ENCODE assay signal across 10 cellular contexts in the genomic region with DNA sequence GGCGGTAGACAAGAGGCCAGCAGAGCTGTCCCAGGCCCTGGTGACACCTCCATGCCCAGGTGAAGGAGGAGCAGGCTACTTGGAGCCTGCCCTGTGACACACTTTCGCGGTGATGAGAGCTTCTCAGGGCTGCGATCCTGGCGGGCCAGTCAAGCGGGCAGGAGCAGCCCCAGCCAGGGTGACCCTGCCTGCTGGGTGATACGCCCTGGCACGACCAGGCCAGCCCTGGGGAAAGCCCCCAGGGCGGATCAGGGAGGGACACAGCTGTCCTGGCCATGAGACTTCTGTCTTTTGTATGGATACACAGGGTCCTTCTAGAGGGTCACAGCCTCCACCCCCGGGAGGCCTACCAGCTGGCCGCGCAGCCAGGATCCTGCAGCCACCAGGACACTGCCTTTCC. TPM values are rescaled to one million over a fixed set of nuclear protein-coding genes. Genes with fewer than 3 reads are reported as not detected.
DNase-seq lines count a peak whose midpoint lies in the region; ATAC-seq, FAIRE-seq and TF ChIP-seq lines count a peak whose summit lies in the region.
"Had no signal": no experiment of that assay in that cellular context is flagged by ENCODE, and none has a peak within 500 bp of the region (broad histone marks: within the 10 kb centered on the region; RNA-seq: fewer than 3 reads in every experiment).

No MANE protein-coding gene starts in this region.

- TF ChIP-seq RAD21 in K562 (CRISPR knock-in tag; conservative IDR thresholded peaks at IDR 0.05 in 1 of 2, IDR thresholded peaks at IDR 0.05 in 1 of 2): no peak

- H3K36me3 ChIP-seq in K562 (ENCODE audit: control insufficient read depth, insufficient read depth, low read length) (peaks cover 26% of the 10 kb centered on the region; the same call in 2 of the 3 replicates), lower lobe of right lung (no peaks in the 10 kb centered on the region), vagina (no peaks in the 10 kb centered on the region)

- H3K9me1 ChIP-seq in K562 (ENCODE audit: control insufficient read depth, insufficient read depth, low read length): no peaks in the 10 kb centered on the region

- TF ChIP-seq POLR2A in K562 (conservative IDR thresholded peaks at IDR 0.05): no peak
- no peak for TF ChIP-seq POLR2A in vagina (IDR thresholded peaks at IDR 0.05)

- DNase-seq in Right ventricle myocardium inferior (ENCODE audit: missing footprints): no peak
- no peak for DNase-seq in cardiac septum (ENCODE audit: low spot score)
- DNase-seq in K562 (ENCODE audit: extremely low read depth in 1 of 4, low spot score in 3 of 4): no peak
- DNase-seq in lower lobe of right lung: no peak
- no peak for DNase-seq in vagina (ENCODE audit: extremely low spot score in 2 of 2)
- no peak for DNase-seq in posterior vena cava (ENCODE audit: low spot score)
- no peak for DNase-seq in NCI-H226
- DNase-seq: mesenchymal stem cell, NCI-H1105 treated with DMSO at 0.1 percent for 48 hours had no signal

- BruUV-seq in K562 (replicated peaks; lab: Mats Ljungman, UMichigan): no TSS peak

- in situ Hi-C loops in K562 (cut with MboI): no loop called here

- H3K27ac ChIP-seq in K562 (ENCODE audit: extremely low read depth, low read depth, low read length) (no peak overlapping the region), lower lobe of right lung (peak overlapping the region; percentile 77), vagina (peak overlapping the region; percentile 20)

- no peak overlapping the region for H3K4me2 ChIP-seq in K562 (ENCODE audit: insufficient read depth, low read length)

- TF ChIP-seq EP300 in K562 (IDR thresholded peaks at IDR 0.05; ENCODE audit: low read length): no peak

- no peak overlapping the region for H2AFZ ChIP-seq in K562 (ENCODE audit: low read depth, low read length)

- H3K4me1 ChIP-seq in K562 (replicated peaks in 1 of 2; ENCODE audit: control insufficient read depth in 2 of 2, insufficient read depth in 2 of 2, low read length in 2 of 2) (peaks cover 10 to 32% of the 10 kb centered on the region in 2 experiments), lower lobe of right lung (peaks cover 71% of the 10 kb centered on the region), vagina (peaks cover 30% of the 10 kb centered on the region)

- WGBS in K562 (ENCODE audit: insufficient coverage, low coverage, missing lambda C conversion rate): 95% methylated on average over 6 of the region's 12 CpGs

- intact Hi-C loops in Right ventricle myocardium inferior (cut with DNase I): no loop called here
- intact Hi-C loops in cardiac septum (cut with DNase I): no loop called here
- intact Hi-C loops in K562 (cut with micrococcal nuclease): no loop called here
- intact Hi-C loops in lower lobe of right lung (cut with DNase I): no loop called here
- intact Hi-C loops in vagina (cut with DNase I): no loop called here
- intact Hi-C loops in posterior vena cava (cut with DNase I): no loop called here

- H3K9ac ChIP-seq in K562 (ENCODE audit: insufficient read depth in 1 of 2, low read depth in 2 of 2, low read length in 2 of 2): peak overlapping the region in 1 of 2 experiments; percentile 61; a peak in 1 of 4 replicates

- ATAC-seq in Right ventricle myocardium inferior: peak; percentile 51
- ATAC-seq in K562: no peak
- peak; percentile 43 to 44 for ATAC-seq in lower lobe of right lung
- ATAC-seq in HG02938 (IDR thresholded peaks at IDR 0.05; ENCODE audit: unreplicated experiment): no peak

- H3K9me3 ChIP-seq in K562 (replicated peaks; ENCODE audit: control insufficient read depth, insufficient read depth, low read depth, low read length): no peaks in the 10 kb centered on the region
- no peaks in the 10 kb centered on the region for H3K9me3 ChIP-seq in lower lobe of right lung
- H3K9me3 ChIP-seq in vagina: no peaks in the 10 kb centered on the region

- no peak for TF ChIP-seq CTCF in K562 (IDR thresholded peaks at IDR 0.05 in 2 of 3, conservative IDR thresholded peaks at IDR 0.05 in 1 of 3; ENCODE audit: insufficient read depth in 2 of 3, low read depth in 1 of 3, low read length in 3 of 3)
- no peak for TF ChIP-seq CTCF in lower lobe of right lung (IDR thresholded peaks at IDR 0.05)
- TF ChIP-seq CTCF in vagina (IDR thresholded peaks at IDR 0.05): no peak

- FAIRE-seq in K562 (lab: Jason Lieb, UNC): no peak

- peaks cover 95% of the 10 kb centered on the region for H3K79me2 ChIP-seq in K562 (ENCODE audit: control insufficient read depth, insufficient read depth, low read length)

- POLR2A ChIA-PET in K562 (lab: Yijun Ruan, JAX): interaction anchor here (0.7 kb wide), 2 partner anchors 385 to 594 kb away, joined by 3 read pairs; no protein-coding TSS in a partner anchor

- peaks cover 34% of the 10 kb centered on the region; the same call in 1 of the 2 replicates for H4K20me1 ChIP-seq in K562 (replicated peaks; ENCODE audit: control insufficient read depth, insufficient read depth, low read length)

- H3K4me3 ChIP-seq in K562 (no peak overlapping the region), lower lobe of right lung (no peak overlapping the region), vagina (no peak overlapping the region)

- CTCF ChIA-PET in K562 (lab: Yijun Ruan, JAX; ENCODE audit: low intra/inter-chr PET ratio): no interaction called here

- no peaks in the 10 kb centered on the region for H3K27me3 ChIP-seq in K562 (ENCODE audit: control insufficient read depth in 2 of 2, insufficient read depth in 2 of 2, low read length in 2 of 2)
- H3K27me3 ChIP-seq in lower lobe of right lung (ENCODE audit: low read depth): no peaks in the 10 kb centered on the region
- no peaks in the 10 kb centered on the region for H3K27me3 ChIP-seq in vagina

TF ChIP-seq in K562, 482 proteins besides CTCF, POLR2A, EP300 and RAD21 (continues in another document):
- TF ChIP-seq, protein P1, sequence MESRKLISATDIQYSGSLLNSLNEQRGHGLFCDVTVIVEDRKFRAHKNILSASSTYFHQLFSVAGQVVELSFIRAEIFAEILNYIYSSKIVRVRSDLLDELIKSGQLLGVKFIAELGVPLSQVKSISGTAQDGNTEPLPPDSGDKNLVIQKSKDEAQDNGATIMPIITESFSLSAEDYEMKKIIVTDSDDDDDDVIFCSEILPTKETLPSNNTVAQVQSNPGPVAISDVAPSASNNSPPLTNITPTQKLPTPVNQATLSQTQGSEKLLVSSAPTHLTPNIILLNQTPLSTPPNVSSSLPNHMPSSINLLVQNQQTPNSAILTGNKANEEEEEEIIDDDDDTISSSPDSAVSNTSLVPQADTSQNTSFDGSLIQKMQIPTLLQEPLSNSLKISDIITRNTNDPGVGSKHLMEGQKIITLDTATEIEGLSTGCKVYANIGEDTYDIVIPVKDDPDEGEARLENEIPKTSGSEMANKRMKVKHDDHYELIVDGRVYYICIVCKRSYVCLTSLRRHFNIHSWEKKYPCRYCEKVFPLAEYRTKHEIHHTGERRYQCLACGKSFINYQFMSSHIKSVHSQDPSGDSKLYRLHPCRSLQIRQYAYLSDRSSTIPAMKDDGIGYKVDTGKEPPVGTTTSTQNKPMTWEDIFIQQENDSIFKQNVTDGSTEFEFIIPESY (CRISPR knock-in tag; IDR thresholded peaks at IDR 0.05): 0 out of 2 replicates have a peak, but pooled peaks have one; percentile 8
- TF ChIP-seq DACH1 (IDR thresholded peaks at IDR 0.05; ENCODE audit: partially characterized antibody) (no peak), TCF7 (IDR thresholded peaks at IDR 0.05; ENCODE audit: borderline replicate concordance) (no peak)

RNA-seq across cellular contexts. Expression of a gene that starts 13.1 kb away (rescaled TPM):
- 177 TPM for total RNA-seq in Right ventricle myocardium inferior
- total RNA-seq in cardiac septum: 138 TPM
- total RNA-seq in K562 (2011; cell fraction: chromatin; rRNA removed; ENCODE audit: low replicate concordance): 612 and 1,251 TPM in 2 replicates
- 540 and 557 TPM in 2 replicates for total RNA-seq in K562 (2011; cell fraction: nucleolus; rRNA removed)
- total RNA-seq in K562 (2011; cell fraction: nucleoplasm; rRNA removed): 513 and 610 TPM in 2 replicates
- 77.1 and 94.4 TPM in 2 replicates for total RNA-seq in K562 (2014; rRNA removed)
- 53.2 and 53.5 TPM in 2 replicates for total RNA-seq in K562 (2014; rRNA removed; fragmentation: Illumina TruSeq; extraction: Trizol)
- 66.6 and 67.2 TPM in 2 replicates for total RNA-seq in K562 (2015; rRNA removed; fragmentation: Illumina TruSeq; extraction: Trizol)
- total RNA-seq in K562 (2021): 153 and 161 TPM in 2 replicates
- 72.6 and 122 TPM in 2 replicates for polyA plus RNA-seq in K562 (2011; rRNA removed)
- 66.0 and 77.5 TPM in 2 replicates for polyA plus RNA-seq in K562 (2011; cell fraction: cytosol; rRNA removed)
- 343 and 372 TPM in 2 replicates for polyA plus RNA-seq in K562 (2011; cell fraction: nucleus; rRNA removed)
- 121 and 177 TPM in 2 replicates for polyA plus RNA-seq in K562 (2012)
- polyA plus RNA-seq in K562 (2014; fragmentation: Illumina TruSeq; extraction: Trizol): 93.5 and 112 TPM in 2 replicates
- 1 to 10 TPM; 2.2 to 2.4 TPM for polyA plus RNA-seq in K562 (2014; fragmentation: Nextera tagmentation; extraction: Ambion mirVana)
- polyA plus RNA-seq in K562 (2014; rRNA removed): 88.8 and 104 TPM in 2 replicates
- 138 and 139 TPM in 2 replicates for polyA minus RNA-seq in K562 (2011; rRNA and poly(A)+ RNA removed)
- 108 and 150 TPM in 2 replicates for polyA minus RNA-seq in K562 (2011; cell fraction: cytosol; rRNA and poly(A)+ RNA removed)
- 314 and 488 TPM in 2 replicates for polyA minus RNA-seq in K562 (2011; cell fraction: nucleus; rRNA and poly(A)+ RNA removed)
- 282 TPM for total RNA-seq in lower lobe of right lung
- 128 TPM for total RNA-seq in vagina
- 100 to 1,000 TPM in 1 of 2 donors, 10 to 100 TPM in 1; 94.9 to 107 TPM for total RNA-seq in posterior vena cava

RNA-seq across cellular contexts. Expression of a gene that starts 29.7 kb away (rescaled TPM):
- total RNA-seq in Right ventricle myocardium inferior: 28.0 TPM
- total RNA-seq in cardiac septum: 24.9 TPM
- total RNA-seq in K562 (2011; cell fraction: chromatin; rRNA removed; ENCODE audit: low replicate concordance): 34.3 and 114 TPM in 2 replicates
- total RNA-seq in K562 (2011; cell fraction: nucleolus; rRNA removed): 106 TPM in 2 replicates
- 68.0 and 71.0 TPM in 2 replicates for total RNA-seq in K562 (2011; cell fraction: nucleoplasm; rRNA removed)
- 34.6 and 43.6 TPM in 2 replicates for total RNA-seq in K562 (2014; rRNA removed)
- 7.1 and 10.4 TPM in 2 replicates for total RNA-seq in K562 (2014; rRNA removed; fragmentation: Illumina TruSeq; extraction: Trizol)
- total RNA-seq in K562 (2015; rRNA removed; fragmentation: Illumina TruSeq; extraction: Trizol): 32.8 and 33.7 TPM in 2 replicates
- 63.5 and 63.6 TPM in 2 replicates for total RNA-seq in K562 (2021)
- 30.5 and 46.6 TPM in 2 replicates for polyA plus RNA-seq in K562 (2011; rRNA removed)
- polyA plus RNA-seq in K562 (2011; cell fraction: cytosol; rRNA removed): 37.2 and 62.5 TPM in 2 replicates
- polyA plus RNA-seq in K562 (2011; cell fraction: nucleus; rRNA removed): 188 and 308 TPM in 2 replicates
- polyA plus RNA-seq in K562 (2012): 29.4 and 72.1 TPM in 2 replicates
- polyA plus RNA-seq in K562 (2014; fragmentation: Illumina TruSeq; extraction: Trizol): 19.3 and 44.0 TPM in 2 replicates
- polyA plus RNA-seq in K562 (2014; fragmentation: Nextera tagmentation; extraction: Ambion mirVana): 1 to 10 TPM; 1.2 to 6.2 TPM
- 65.5 and 77.8 TPM in 2 replicates for polyA plus RNA-seq in K562 (2014; rRNA removed)
- 6.0 and 7.7 TPM in 2 replicates for polyA minus RNA-seq in K562 (2011; rRNA and poly(A)+ RNA removed)
- 15.5 and 16.8 TPM in 2 replicates for polyA minus RNA-seq in K562 (2011; cell fraction: cytosol; rRNA and poly(A)+ RNA removed)
- 19.0 and 26.1 TPM in 2 replicates for polyA minus RNA-seq in K562 (2011; cell fraction: nucleus; rRNA and poly(A)+ RNA removed)
- total RNA-seq in lower lobe of right lung: 29.7 TPM
- 36.3 TPM for total RNA-seq in vagina
- total RNA-seq in posterior vena cava: 10 to 100 TPM; 24.9 to 27.6 TPM

Comparison
In these comparisons a context has a peak if more than half of its experiments do, and no peak if none do; other contexts are left out.
1. ATAC-seq: peak in Right ventricle myocardium inferior (single experiment) and lower lobe of right lung (2 of 2); none in K562 (single experiment) and HG02938 (single experiment).